ENCODE assay signal across 8 cellular contexts in genomic region chr19:51339687-51340656, GRCh38. TPM values are rescaled to one million over a fixed set of nuclear protein-coding genes. Genes with fewer than 3 reads are reported as not detected.
DNase-seq lines count a peak whose midpoint lies in the region; ATAC-seq and TF ChIP-seq lines count a peak whose summit lies in the region.

No MANE protein-coding gene starts in this region.

- DNase-seq in Caki2 (ENCODE audit: low read depth), result peak; percentile 95
- peak; percentile 95 for DNase-seq in IMR-90
- DNase-seq in T follicular helper cell (ENCODE audit: low read depth), result peak; percentile 80
- DNase-seq in adrenal gland, result peak; percentile 99 to 100 (median 99)
- DNase-seq in heart right ventricle, result peak; percentile 97 to 99
- DNase-seq in posterior cingulate gyrus, result peak; percentile 82 to 99 (median 93)
- peak; percentile 99 for DNase-seq in transverse colon

- H3K27ac ChIP-seq in IMR-90 (ENCODE audit: insufficient read depth, low read length) (peak overlapping the region; percentile 2; the same call in 1 of the 2 replicates), adrenal gland (peak overlapping the region in 4 of 5 donors; percentile 13 to 87 (median 44)), heart right ventricle (peak overlapping the region in 9 of 10 donors; percentile 32 to 78 (median 62)), transverse colon (peak overlapping the region; percentile 80 to 93 (median 84))

- H3K4me3 ChIP-seq in IMR-90 (ENCODE audit: insufficient read depth, low read depth, low read length) (peak overlapping the region; percentile 70), adrenal gland (peak overlapping the region in 3 of 4 donors; percentile 8 to 75 (median 44)), heart right ventricle (peak overlapping the region; percentile 47 to 77 (median 62)), transverse colon (peak overlapping the region; percentile 44 to 77 (median 60))

- 0 out of 2 replicates have a peak overlapping the region, but pooled peaks have one; percentile 6 for H4K91ac ChIP-seq in IMR-90 (ENCODE audit: insufficient read depth, low read depth, low read length)

- BruUV-seq in IMR-90 (replicated peaks; lab: Mats Ljungman, UMichigan), result no TSS peak

- H3K14ac ChIP-seq in IMR-90 (replicated peaks; ENCODE audit: low read depth, low read length), result no peak overlapping the region; the same call in 1 of the 2 replicates

- dilution Hi-C loops in IMR-90 (cut with HindIII; ENCODE audit: low sequenced_read_pairs, unreplicated experiment), result no loop called here

- peak; percentile 52 for ATAC-seq in GM21390 (IDR thresholded peaks at IDR 0.05; ENCODE audit: unreplicated experiment)
- ATAC-seq in IMR-90 (ENCODE audit: low read depth), result peak; percentile 93
- peak; percentile 95 to 98 (median 96) for ATAC-seq in heart right ventricle

- no peak overlapping the region for H2AK5ac ChIP-seq in IMR-90 (ENCODE audit: low read depth, low read length)

- H3K36me3 ChIP-seq in IMR-90 (ENCODE audit: control insufficient read depth, insufficient read depth, low read length) (peaks cover 5% of the 10 kb centered on the region; the same call in 1 of the 2 replicates), adrenal gland (replicated peaks in 1 of 2) (peaks cover 0 to 5% of the 10 kb centered on the region in 2 donors), heart right ventricle (peaks cover 0 to 12% (median 7%) of the 10 kb centered on the region in 9 donors), transverse colon (no peaks in the 10 kb centered on the region)

- H2BK20ac ChIP-seq in IMR-90 (ENCODE audit: low read depth, low read length), result no peak overlapping the region

- peak overlapping the region; percentile 22 to 53; a peak in 2 of 4 replicates for H4K8ac ChIP-seq in IMR-90 (ENCODE audit: low read depth in 2 of 2, low read length in 2 of 2)

- peak overlapping the region; percentile 76 for H2AK9ac ChIP-seq in IMR-90 (replicated peaks; ENCODE audit: low read depth, low read length, poor library complexity)

- POLR2A ChIA-PET in IMR-90 (lab: Charles Lee; ENCODE audit: unreplicated experiment), result interaction anchor here (0.5 to 0.6 kb wide), 3 partner anchors 18 to 28 kb away, joined by 3 to 5 read pairs (median 4); partner anchors contain the start of gene ETFB

- H3K4me1 ChIP-seq in IMR-90 (ENCODE audit: control insufficient read depth, insufficient read depth, low read length) (no peaks in the 10 kb centered on the region), adrenal gland (replicated peaks in 1 of 2) (peaks cover 7 to 14% of the 10 kb centered on the region in 2 donors), heart right ventricle (peaks cover 0 to 24% (median 19%) of the 10 kb centered on the region in 9 donors), transverse colon (peaks cover 0 to 18% (median 12%) of the 10 kb centered on the region in 4 donors)

- H4K20me1 ChIP-seq in IMR-90 (ENCODE audit: insufficient read depth, low read length), result no peaks in the 10 kb centered on the region

- no peak overlapping the region for H2BK15ac ChIP-seq in IMR-90 (ENCODE audit: low read depth, low read length)

- intact Hi-C loops in IMR-90 (cut with micrococcal nuclease), result loop anchor here (1.0 to 5.0 kb wide), 6 partner anchors 26 to 437 kb away; partner anchors contain the start of gene ETFB
- intact Hi-C loops in adrenal gland (cut with DNase I), result loop anchor here in 1 of 2 donors (10.0 kb wide), 2 partner anchors 65 to 315 kb away; no protein-coding TSS in a partner anchor
- intact Hi-C loops in heart right ventricle (cut with DNase I), result loop anchor here in 7 of 10 donors (1.0 to 10.0 kb wide), 13 partner anchors 23 to 315 kb away; partner anchors contain the start of genes ETFB (in 3 of the 7) and C19orf84 (in 1 of the 7)
- intact Hi-C loops in posterior cingulate gyrus (cut with DNase I), result loop anchor here (2.0 kb wide), 2 partner anchors 27 to 55 kb away; partner anchors contain the start of gene ETFB
- intact Hi-C loops in transverse colon (cut with DNase I; ENCODE audit: low total_unique reads), result loop anchor here (5.0 to 10.0 kb wide), 2 partner anchors 85 to 102 kb away; no protein-coding TSS in a partner anchor

- peak overlapping the region; percentile 98 for H2AFZ ChIP-seq in IMR-90 (replicated peaks; ENCODE audit: low read length, poor library complexity)

- H3K18ac ChIP-seq in IMR-90 (ENCODE audit: low read depth, low read length), result no peak overlapping the region

- H3K9ac ChIP-seq in IMR-90 (ENCODE audit: low read depth, low read length), result peak overlapping the region; percentile 48; the same call in 1 of the 2 replicates

- H3K4me2 ChIP-seq in IMR-90 (ENCODE audit: low read depth, low read length), result peak overlapping the region; percentile 92

- H4K5ac ChIP-seq in IMR-90 (ENCODE audit: low read depth, low read length), result no peak overlapping the region

- peak overlapping the region; percentile 51 for H2BK5ac ChIP-seq in IMR-90 (ENCODE audit: low read depth, low read length, poor library complexity, severe bottlenecking)

- H3K4ac ChIP-seq in IMR-90 (ENCODE audit: low read depth, low read length), result peak overlapping the region; percentile 20; the same call in 1 of the 2 replicates

- H2BK120ac ChIP-seq in IMR-90 (ENCODE audit: low read depth, low read length), result no peak overlapping the region

- in situ Hi-C loops in Caki2 (cut with HindIII; ENCODE audit: low pct_unique_long_range_greater_than_20kb, low sequenced_read_pairs) (no loop called here), IMR-90 (cut with MboI; ENCODE audit: low sequenced_read_pairs) (no loop called here), transverse colon (cut with MboI; ENCODE audit: low pct_ligation_motif_present in 1 of 4, low pct_unique_long_range_greater_than_20kb in 1 of 4, low sequenced_read_pairs in 3 of 4) (loop anchor here in 2 of 4 donors (10.0 to 25.0 kb wide), 2 partner anchors 85 to 97 kb away; no protein-coding TSS in a partner anchor)

- H3K9me1 ChIP-seq in IMR-90 (ENCODE audit: insufficient read depth, low read length), result 0 out of 2 replicates have a peak, but pooled peaks cover 4% of the 10 kb centered on the region

- no peaks in the 10 kb centered on the region for H3K27me3 ChIP-seq in IMR-90 (ENCODE audit: control insufficient read depth, insufficient read depth, low read length)
- H3K27me3 ChIP-seq in adrenal gland, result no peaks in the 10 kb centered on the region
- no peaks in the 10 kb centered on the region for H3K27me3 ChIP-seq in heart right ventricle
- H3K27me3 ChIP-seq in transverse colon, result no peaks in the 10 kb centered on the region

- WGBS in IMR-90 (ENCODE audit: extremely low coverage in 2 of 2, insufficient read length in 1 of 2), 2 experiments, result 0% methylated on average over 21 of the region's 107 CpGs; no CpG with 5 or more reads in 1 of the 2 experiments
- WGBS in adrenal gland, 4 donors, result 1 to 2% (median 1%) methylated on average over 20 to 107 of the region's 107 CpGs
- 2% methylated on average over 93 to 107 of the region's 107 CpGs for WGBS in heart right ventricle, 2 donors
- WGBS in transverse colon (ENCODE audit: low coverage in 1 of 2), 2 donors, result 0 to 1% methylated on average over 4 to 93 of the region's 107 CpGs

- CTCF ChIA-PET in IMR-90 (lab: Yijun Ruan, JAX), result interaction anchor here (0.6 to 1.1 kb wide), 2 partner anchors 10 to 19 kb away, joined by 3 to 5 read pairs; no protein-coding TSS in a partner anchor

- TF ChIP-seq EP300 in transverse colon (IDR thresholded peaks at IDR 0.05; ENCODE audit: low read depth), result no peak

- H3K9me3 ChIP-seq in IMR-90 (ENCODE audit: control insufficient read depth, insufficient read depth, low read length), result no peaks in the 10 kb centered on the region
- H3K9me3 ChIP-seq in adrenal gland (replicated peaks in 1 of 3), result no peaks in the 10 kb centered on the region
- H3K9me3 ChIP-seq in heart right ventricle, result no peaks in the 10 kb centered on the region
- no peaks in the 10 kb centered on the region for H3K9me3 ChIP-seq in transverse colon

- peak overlapping the region; percentile 24; the same call in 1 of the 2 replicates for H3K23ac ChIP-seq in IMR-90 (ENCODE audit: low read depth, low read length)

- no peak overlapping the region for H3K56ac ChIP-seq in IMR-90 (ENCODE audit: extremely low read depth, insufficient read depth, low read length)

- H3K79me1 ChIP-seq in IMR-90 (ENCODE audit: low read depth in 1 of 2, low read length in 2 of 2), result no peaks in the 10 kb centered on the region

- peak; percentile 26; the same call in 1 of the 2 replicates for TF ChIP-seq RAD21 in IMR-90 (IDR thresholded peaks at IDR 0.05; ENCODE audit: low read length)

- peak; percentile 79 for TF ChIP-seq POLR2A in IMR-90 (IDR thresholded peaks at IDR 0.05; ENCODE audit: low read depth, low read length)
- TF ChIP-seq POLR2A in adrenal gland (IDR thresholded peaks at IDR 0.05), result peak; percentile 68 to 71
- TF ChIP-seq POLR2A in transverse colon (IDR thresholded peaks at IDR 0.05), result no peak

- TF ChIP-seq CTCF in IMR-90 (conservative IDR thresholded peaks at IDR 0.05; ENCODE audit: low read depth, low read length) (peak; percentile 33), adrenal gland (IDR thresholded peaks at IDR 0.05) (peak in 2 of 6 experiments; percentile 41 to 72), heart right ventricle (IDR thresholded peaks at IDR 0.05) (peak in 6 of 9 donors; percentile 6 to 43 (median 24)), transverse colon (IDR thresholded peaks at IDR 0.05) (peak; percentile 15 to 45 (median 33))

RNA-seq across cellular contexts. Expression of gene VSIG10L, which starts 2.0 kb away (rescaled TPM):
- 11.0 and 19.2 TPM in 2 replicates for total RNA-seq in Caki2 (2014; rRNA removed; shearing (Covaris generic); ENCODE audit: low replicate concordance)
- total RNA-seq in IMR-90 (2012; rRNA removed), result under 0.01 and 0.18 TPM in 2 replicates
- polyA plus RNA-seq in IMR-90 (2012; rRNA removed), result 1.2 and 1.4 TPM in 2 replicates
- polyA plus RNA-seq in IMR-90 (2012; cell fraction: cytosol; rRNA removed), result 0.55 and 0.85 TPM in 2 replicates
- polyA plus RNA-seq in IMR-90 (2012; cell fraction: nucleus; rRNA removed; ENCODE audit: low replicate concordance), result 2.2 and 4.0 TPM in 2 replicates
- 1 to 10 TPM; 1.0 to 3.7 (median 2.5) TPM for total RNA-seq in adrenal gland
- 1 to 10 TPM; 2.7 to 6.0 (median 4.1) TPM for polyA plus RNA-seq in adrenal gland
- 1 to 10 TPM in 1 of 10 donors, under 1 TPM in 9; 0.33 to 1.3 (median 0.45) TPM for total RNA-seq in heart right ventricle
- 1 to 10 TPM; 1.6 TPM for polyA plus RNA-seq in heart right ventricle
- 1 to 10 TPM in 3 of 4 donors, under 1 TPM in 1; 0.60 to 2.2 (median 1.8) TPM for total RNA-seq in transverse colon

RNA-seq across cellular contexts. Expression of gene ETFB, which starts 26.2 kb away (rescaled TPM):
- total RNA-seq in Caki2 (2014; rRNA removed; shearing (Covaris generic); ENCODE audit: low replicate concordance), result 497 and 551 TPM in 2 replicates
- total RNA-seq in IMR-90 (2012; rRNA removed) (166 and 175 TPM in 2 replicates), adrenal gland (100 to 1,000 TPM; 179 to 470 (median 240) TPM), heart right ventricle (100 to 1,000 TPM; 220 to 444 (median 318) TPM), transverse colon (100 to 1,000 TPM in 2 of 4 donors, 10 to 100 TPM in 2; 56.9 to 147 (median 99.1) TPM)
- polyA plus RNA-seq in IMR-90 (2012; rRNA removed) (141 and 151 TPM in 2 replicates), adrenal gland (100 to 1,000 TPM; 110 to 304 (median 159) TPM), heart right ventricle (100 to 1,000 TPM; 396 to 542 TPM)
- polyA plus RNA-seq in IMR-90 (2012; cell fraction: cytosol; rRNA removed), result 243 and 354 TPM in 2 replicates
- polyA plus RNA-seq in IMR-90 (2012; cell fraction: nucleus; rRNA removed; ENCODE audit: low replicate concordance), result 69.2 and 121 TPM in 2 replicates

RNA-seq across cellular contexts. Expression of gene IGLON5, which starts 28.5 kb away (rescaled TPM):
- total RNA-seq in Caki2 (2014; rRNA removed; shearing (Covaris generic); ENCODE audit: low replicate concordance), result not detected in 2 replicates
- not detected in 2 replicates for total RNA-seq in IMR-90 (2012; rRNA removed)
- polyA plus RNA-seq in IMR-90 (2012; rRNA removed), result not detected in 2 replicates
- 0.05 TPM in 1 of 2 replicates, not detected in the other for polyA plus RNA-seq in IMR-90 (2012; cell fraction: cytosol; rRNA removed)
- 0.03 and 0.04 TPM in 2 replicates for polyA plus RNA-seq in IMR-90 (2012; cell fraction: nucleus; rRNA removed; ENCODE audit: low replicate concordance)
- total RNA-seq in adrenal gland, result 1 to 10 TPM in 3 of 8 donors, under 1 TPM in 3, not detected in 2; 0.13 to 2.3 (median 0.77) TPM
- 1 to 10 TPM; 1.3 to 3.4 (median 2.0) TPM for polyA plus RNA-seq in adrenal gland
- under 1 TPM in 1 of 10 donors, not detected in 9; 0.19 TPM for total RNA-seq in heart right ventricle
- polyA plus RNA-seq in heart right ventricle, result under 1 TPM in 1 of 2 donors, not detected in 1; 0.14 TPM
- under 1 TPM in 1 of 4 donors, not detected in 3; 0.27 TPM for total RNA-seq in transverse colon

RNA-seq across cellular contexts. Expression of gene CLDND2, which starts 28.8 kb away (rescaled TPM):
- total RNA-seq in Caki2 (2014; rRNA removed; shearing (Covaris generic); ENCODE audit: low replicate concordance), result not detected in 2 replicates
- total RNA-seq in IMR-90 (2012; rRNA removed) (not detected in 2 replicates), adrenal gland (1 to 10 TPM in 4 of 8 donors, not detected in 4; 1.4 to 2.8 (median 2.3) TPM), heart right ventricle (1 to 10 TPM in 9 of 10 donors, not detected in 1; 1.4 to 2.2 (median 1.6) TPM), transverse colon (not detected)
- polyA plus RNA-seq in IMR-90 (2012; rRNA removed) (not detected in 2 replicates), adrenal gland (10 to 100 TPM in 1 of 3 donors, 1 to 10 TPM in 1, under 1 TPM in 1; 0.73 to 11.7 (median 5.5) TPM), heart right ventricle (1 to 10 TPM in 1 of 2 donors, not detected in 1; 1.2 TPM)
- polyA plus RNA-seq in IMR-90 (2012; cell fraction: cytosol; rRNA removed), result not detected in 2 replicates
- not detected in 2 replicates for polyA plus RNA-seq in IMR-90 (2012; cell fraction: nucleus; rRNA removed; ENCODE audit: low replicate concordance)

RNA-seq across cellular contexts. Expression of gene NKG7, which starts 32.5 kb away (rescaled TPM):
- total RNA-seq in Caki2 (2014; rRNA removed; shearing (Covaris generic); ENCODE audit: low replicate concordance), result not detected in 2 replicates
- total RNA-seq in IMR-90 (2012; rRNA removed) (not detected in 2 replicates), adrenal gland (1 to 10 TPM; 1.1 to 5.9 (median 2.8) TPM), heart right ventricle (10 to 100 TPM in 1 of 10 donors, 1 to 10 TPM in 6, under 1 TPM in 3; 0.47 to 23.1 (median 2.2) TPM), transverse colon (1 to 10 TPM in 2 of 4 donors, not detected in 2; 1.6 to 3.0 TPM)
- polyA plus RNA-seq in IMR-90 (2012; rRNA removed) (not detected in 2 replicates), adrenal gland (1 to 10 TPM; 1.2 to 5.1 (median 3.6) TPM), heart right ventricle (1 to 10 TPM; 2.0 to 3.1 TPM)
- not detected in 2 replicates for polyA plus RNA-seq in IMR-90 (2012; cell fraction: cytosol; rRNA removed)
- not detected in 2 replicates for polyA plus RNA-seq in IMR-90 (2012; cell fraction: nucleus; rRNA removed; ENCODE audit: low replicate concordance)

Comparison
In these comparisons a context has a peak if more than half of its experiments do, and no peak if none do; other contexts are left out.
1. Peak in every context shown above with its lines: DNase-seq, ATAC-seq, H3K4me3 ChIP-seq and H3K27ac ChIP-seq.
2. H3K27ac ChIP-seq: peak in every context shown above with its lines; median percentile 84 in transverse colon; 62 in heart right ventricle; 44 in adrenal gland; 2 in IMR-90.